In the genomic region with DNA sequence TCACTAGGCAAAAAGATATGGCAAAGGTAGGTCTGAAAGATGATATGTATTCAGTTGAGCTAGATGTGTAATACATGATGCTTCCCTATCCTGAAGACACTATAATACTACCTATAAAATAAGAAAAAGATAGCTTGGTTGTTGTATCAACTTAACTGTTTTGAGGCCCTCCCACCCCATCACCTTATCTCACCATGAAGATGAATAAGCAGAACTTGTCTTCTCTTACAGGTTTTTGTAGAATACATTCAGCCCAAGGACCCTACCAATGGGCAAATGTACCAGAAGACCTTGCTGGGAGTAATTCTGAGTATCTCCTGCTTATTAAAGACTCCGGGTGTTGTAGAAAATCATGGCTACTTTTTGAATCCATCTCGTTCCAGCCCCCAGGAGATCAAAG, we compare ENCODE assay signal across 1 cellular context.
TF ChIP-seq lines count a peak whose summit lies in the region.

No MANE protein-coding gene starts in this region.

TF ChIP-seq in GM12878, 131 proteins besides CTCF, POLR2A, EP300 and RAD21:
- TF ChIP-seq SPI1 (IDR thresholded peaks at IDR 0.05; ENCODE audit: borderline replicate concordance, insufficient read depth, low read depth, low read length), result no peak
- TF ChIP-seq POLR2AphosphoS2 (IDR thresholded peaks at IDR 0.05; ENCODE audit: low read depth, low read length), result no peak
- no peak for TF ChIP-seq ZBTB40 (IDR thresholded peaks at IDR 0.05; ENCODE audit: borderline replicate concordance)
- no peak for TF ChIP-seq BRCA1 (IDR thresholded peaks at IDR 0.05; ENCODE audit: low read depth, low read length)
